Comparison of ENCODE assay signal across 26 cellular contexts in genomic region chr2:65267008-65267407, GRCh38. TPM values are rescaled to one million over a fixed set of nuclear protein-coding genes. Genes with fewer than 3 reads are reported as not detected.
A peak's percentile ranks its signal among the peaks of the same experiment; 100 is the strongest.
DNase-seq lines count a peak whose midpoint lies in the region; ATAC-seq, FAIRE-seq and TF ChIP-seq lines count a peak whose summit lies in the region.
"Had no signal": no experiment of that assay in that cellular context is flagged by ENCODE, and none has a peak within 500 bp of the region (broad histone marks: within the 10 kb centered on the region; RNA-seq: fewer than 3 reads in every experiment).

No MANE protein-coding gene starts in this region.

- H3K9me3 ChIP-seq in K562 (replicated peaks; ENCODE audit: control insufficient read depth, insufficient read depth, low read depth, low read length) (no peaks in the 10 kb centered on the region), spleen (no peaks in the 10 kb centered on the region)
- H3K9me3 ChIP-seq: left lung, mucosa of descending colon, thoracic aorta had no signal

- intact Hi-C loops in K562 (cut with micrococcal nuclease) (loop anchor here (5.0 kb wide), 1 partner anchor 115 kb away; no protein-coding TSS in a partner anchor), spleen (cut with DNase I; ENCODE audit: low total_unique reads) (loop anchor here (5.0 to 10.0 kb wide), 2 partner anchors 168 to 305 kb away; partner anchors contain the start of gene SPRED2)

- CTCF ChIA-PET in activated CD8-positive, alpha-beta memory T cell treated with anti-CD3 and anti-CD28 coated beads, Interleukin-2, amount 10 ng/mL, durations not matched to agents 7 days and 5 days (lab: Charles Lee) = no interaction called here
- CTCF ChIA-PET in K562 (lab: Yijun Ruan, JAX; ENCODE audit: low intra/inter-chr PET ratio) = no interaction called here

- peak overlapping the region; percentile 42 for H3K27ac Mint-ChIP-seq in activated CD8-positive, alpha-beta memory T cell treated with anti-CD3 and anti-CD28 coated beads, Interleukin-2, amount 10 ng/mL, durations not matched to agents 7 days and 5 days
- peak overlapping the region; percentile 8 to 17 for H3K27ac Mint-ChIP-seq in natural killer cell treated with Interleukin-12 subunit alpha and Interleukin-12 subunit beta and Interleukin-15 and Interleukin-18, amount 100 ng/mL, for 72 hours
- H3K27ac Mint-ChIP-seq: stimulated activated memory B cell treated with anti-CD40 and anti-IgM and Interleukin-4, amounts not matched to agents 10 μg/mL and 1 μg/mL and 100 μg/mL, for 72 hours had no signal

- H3K36me3 Mint-ChIP-seq in activated CD8-positive, alpha-beta memory T cell treated with anti-CD3 and anti-CD28 coated beads, Interleukin-2, amount 10 ng/mL, durations not matched to agents 7 days and 5 days = peaks cover 52% of the 10 kb centered on the region
- H3K36me3 Mint-ChIP-seq in natural killer cell treated with Interleukin-12 subunit alpha and Interleukin-12 subunit beta and Interleukin-15 and Interleukin-18, amount 100 ng/mL, for 72 hours = peaks cover 33% of the 10 kb centered on the region

- no peaks in the 10 kb centered on the region for H3K9me3 Mint-ChIP-seq in activated CD8-positive, alpha-beta memory T cell treated with anti-CD3 and anti-CD28 coated beads, Interleukin-2, amount 10 ng/mL, durations not matched to agents 7 days and 5 days (ENCODE audit: low read depth)
- no peaks in the 10 kb centered on the region for H3K9me3 Mint-ChIP-seq in natural killer cell treated with Interleukin-12 subunit alpha and Interleukin-12 subunit beta and Interleukin-15 and Interleukin-18, amount 100 ng/mL, for 72 hours
- H3K9me3 Mint-ChIP-seq: CD14-positive monocyte; stimulated activated memory B cell treated with anti-CD40 and anti-IgM and Interleukin-4, amounts not matched to agents 10 μg/mL and 1 μg/mL and 100 μg/mL, for 72 hours had no signal

- POLR2A ChIA-PET in K562 (lab: Yijun Ruan, JAX) = no interaction called here

- no peak overlapping the region for H2AFZ ChIP-seq in K562 (ENCODE audit: low read depth, low read length)

- H3K79me2 ChIP-seq in K562 (ENCODE audit: control insufficient read depth, insufficient read depth, low read length) = 0 out of 3 replicates have a peak, but pooled peaks cover 7% of the 10 kb centered on the region

- H3K4me1 ChIP-seq in K562 (replicated peaks in 1 of 2; ENCODE audit: control insufficient read depth in 2 of 2, insufficient read depth in 2 of 2, low read length in 2 of 2) = no peaks in the 10 kb centered on the region; a peak in 1 of 5 replicates
- peaks cover 0 to 30% (median 7%) of the 10 kb centered on the region in 6 donors for H3K4me1 ChIP-seq in spleen

- in situ Hi-C loops in K562 (cut with MboI) = no loop called here

- H3K4me3 ChIP-seq in K562 = no peak overlapping the region
- no peak overlapping the region for H3K4me3 ChIP-seq in spleen
- H3K4me3 ChIP-seq: dorsolateral prefrontal cortex, left lung, mucosa of descending colon, skin epidermis, thoracic aorta had no signal

- no peak overlapping the region for H3K27ac ChIP-seq in K562 (ENCODE audit: extremely low read depth, low read depth, low read length)
- H3K27ac ChIP-seq in spleen = peak overlapping the region in 1 of 8 donors; percentile 5
- H3K27ac ChIP-seq: dorsolateral prefrontal cortex, left lung, skin epidermis, thoracic aorta, VCaP had no signal

- peaks cover 82% of the 10 kb centered on the region for H3K36me3 ChIP-seq in K562 (ENCODE audit: control insufficient read depth, insufficient read depth, low read length)
- peaks cover 0 to 100% (median 72%) of the 10 kb centered on the region in 6 donors for H3K36me3 ChIP-seq in spleen

- no peak for ATAC-seq in activated CD8-positive, alpha-beta memory T cell treated with anti-CD3 and anti-CD28 coated beads, Interleukin-2, amount 10 ng/mL, durations not matched to agents 7 days and 5 days
- ATAC-seq in K562 = no peak
- ATAC-seq in natural killer cell treated with Interleukin-12 subunit alpha and Interleukin-12 subunit beta and Interleukin-15 and Interleukin-18, amount 100 ng/mL, for 72 hours = no peak
- ATAC-seq: left lung; mucosa of descending colon; stimulated activated memory B cell treated with anti-CD40 and anti-IgM and Interleukin-4, amounts not matched to agents 10 μg/mL and 1 μg/mL and 100 μg/mL, for 72 hours had no signal

- no peak overlapping the region for H3K4me3 Mint-ChIP-seq in activated CD8-positive, alpha-beta memory T cell treated with anti-CD3 and anti-CD28 coated beads, Interleukin-2, amount 10 ng/mL, durations not matched to agents 7 days and 5 days
- H3K4me3 Mint-ChIP-seq in natural killer cell treated with Interleukin-12 subunit alpha and Interleukin-12 subunit beta and Interleukin-15 and Interleukin-18, amount 100 ng/mL, for 72 hours = no peak overlapping the region
- H3K4me3 Mint-ChIP-seq: CD14-positive monocyte; stimulated activated memory B cell treated with anti-CD40 and anti-IgM and Interleukin-4, amounts not matched to agents 10 μg/mL and 1 μg/mL and 100 μg/mL, for 72 hours had no signal

- no TSS peak for BruUV-seq in K562 (replicated peaks; lab: Mats Ljungman, UMichigan)

- TF ChIP-seq EP300 in Ishikawa (IDR thresholded peaks at IDR 0.05; ENCODE audit: borderline replicate concordance) (no peak), K562 (IDR thresholded peaks at IDR 0.05; ENCODE audit: low read length) (no peak)

- no peak overlapping the region for H3K4me2 ChIP-seq in K562 (ENCODE audit: insufficient read depth, low read length)

- no peaks in the 10 kb centered on the region for H3K9me1 ChIP-seq in K562 (ENCODE audit: control insufficient read depth, insufficient read depth, low read length)

- DNase-seq in activated CD8-positive, alpha-beta memory T cell treated with anti-CD3 and anti-CD28 coated beads, Interleukin-2, amount 10 ng/mL, durations not matched to agents 7 days and 5 days = no peak
- DNase-seq in activated CD8-positive, alpha-beta memory T cell treated with anti-CD3 and anti-CD28 coated beads for 24 hours = no peak
- DNase-seq in K562 (ENCODE audit: extremely low read depth in 1 of 4, low spot score in 3 of 4) = no peak
- no peak for DNase-seq in natural killer cell treated with Interleukin-12 subunit alpha and Interleukin-12 subunit beta and Interleukin-15 and Interleukin-18, amount 100 ng/mL, for 72 hours (ENCODE audit: low spot score)
- DNase-seq in UCSD-AML1 (lab: John Stamatoyannopoulos, UW; ENCODE audit: unreplicated experiment) = no peak
- DNase-seq in spleen = no peak
- DNase-seq in kidney glomerular epithelial cell (lab: John Stamatoyannopoulos, UW) = no peak
- DNase-seq: activated CD4-positive, alpha-beta T cell treated with anti-CD3 and anti-CD28 coated beads, Interleukin-2, amount 50 U/mL, for 1 hour; activated naive CD4-positive, alpha-beta T cell; anterior cingulate cortex; DMS 273 treated with DMSO at 0.1 percent for 48 hours; dorsolateral prefrontal cortex; left lung; MM.1S; mucosa of descending colon; NCI-H146; NCI-H526; stimulated activated CD4-positive, alpha-beta T cell treated with anti-CD3 and anti-CD28 coated beads, Interleukin-2, amount 100 ng/mL, for 24 hours had no signal

- no peaks in the 10 kb centered on the region; the same call in 1 of the 2 replicates for H4K20me1 ChIP-seq in K562 (replicated peaks; ENCODE audit: control insufficient read depth, insufficient read depth, low read length)

- no peaks in the 10 kb centered on the region for H3K4me1 Mint-ChIP-seq in activated CD8-positive, alpha-beta memory T cell treated with anti-CD3 and anti-CD28 coated beads, Interleukin-2, amount 10 ng/mL, durations not matched to agents 7 days and 5 days
- peaks cover 12 to 25% of the 10 kb centered on the region in 2 donors for H3K4me1 Mint-ChIP-seq in natural killer cell treated with Interleukin-12 subunit alpha and Interleukin-12 subunit beta and Interleukin-15 and Interleukin-18, amount 100 ng/mL, for 72 hours (ENCODE audit: low read depth in 2 of 2)
- H3K4me1 Mint-ChIP-seq: CD14-positive monocyte had no signal

- no peaks in the 10 kb centered on the region for H3K27me3 Mint-ChIP-seq in activated CD8-positive, alpha-beta memory T cell treated with anti-CD3 and anti-CD28 coated beads, Interleukin-2, amount 10 ng/mL, durations not matched to agents 7 days and 5 days
- no peaks in the 10 kb centered on the region for H3K27me3 Mint-ChIP-seq in natural killer cell treated with Interleukin-12 subunit alpha and Interleukin-12 subunit beta and Interleukin-15 and Interleukin-18, amount 100 ng/mL, for 72 hours
- H3K27me3 Mint-ChIP-seq: stimulated activated memory B cell treated with anti-CD40 and anti-IgM and Interleukin-4, amounts not matched to agents 10 μg/mL and 1 μg/mL and 100 μg/mL, for 72 hours had no signal

- no peak for FAIRE-seq in K562 (lab: Jason Lieb, UNC)
- FAIRE-seq: G401.6, H54 had no signal

- TF ChIP-seq CTCF in K562 (IDR thresholded peaks at IDR 0.05 in 2 of 3, conservative IDR thresholded peaks at IDR 0.05 in 1 of 3; ENCODE audit: insufficient read depth in 2 of 3, low read depth in 1 of 3, low read length in 3 of 3) (no peak), spleen (IDR thresholded peaks at IDR 0.05 in 8 of 11, conservative IDR thresholded peaks at IDR 0.05 in 3 of 11) (no peak)

- H3K27me3 ChIP-seq in K562 (ENCODE audit: control insufficient read depth in 2 of 2, insufficient read depth in 2 of 2, low read length in 2 of 2) = no peaks in the 10 kb centered on the region
- H3K27me3 ChIP-seq in spleen (replicated peaks in 1 of 7) = no peaks in the 10 kb centered on the region
- H3K27me3 ChIP-seq: dorsolateral prefrontal cortex, left lung had no signal

- 100% methylated on average over 1 of the region's 1 CpG for WGBS in K562 (ENCODE audit: insufficient coverage, low coverage, missing lambda C conversion rate)
- 89 to 100% (median 98%) methylated on average over 1 of the region's 1 CpG for WGBS in spleen, 5 donors

- no peak overlapping the region for H3K9ac ChIP-seq in K562 (ENCODE audit: insufficient read depth in 1 of 2, low read depth in 2 of 2, low read length in 2 of 2)

- TF ChIP-seq RAD21 in Ishikawa (IDR thresholded peaks at IDR 0.05; ENCODE audit: low read depth) (no peak), K562 (CRISPR knock-in tag; conservative IDR thresholded peaks at IDR 0.05 in 1 of 2, IDR thresholded peaks at IDR 0.05 in 1 of 2) (no peak)

- TF ChIP-seq POLR2A in K562 (conservative IDR thresholded peaks at IDR 0.05) (no peak), spleen (IDR thresholded peaks at IDR 0.05) (no peak)

RNA-seq across cellular contexts. Expression of gene ACTR2, which starts 39.4 kb away (rescaled TPM):
- total RNA-seq in activated CD8-positive, alpha-beta memory T cell treated with anti-CD3 and anti-CD28 coated beads, Interleukin-2, amount 10 ng/mL, durations not matched to agents 7 days and 5 days = 100 to 1,000 TPM; 367 to 502 TPM
- 19.1 and 38.4 TPM in 2 replicates for total RNA-seq in K562 (2011; cell fraction: chromatin; rRNA removed; ENCODE audit: low replicate concordance)
- 12.6 and 16.7 TPM in 2 replicates for total RNA-seq in K562 (2011; cell fraction: nucleolus; rRNA removed)
- 26.9 and 40.4 TPM in 2 replicates for total RNA-seq in K562 (2011; cell fraction: nucleoplasm; rRNA removed)
- 56.3 and 65.8 TPM in 2 replicates for total RNA-seq in K562 (2014; rRNA removed)
- total RNA-seq in K562 (2014; rRNA removed; fragmentation: Illumina TruSeq; extraction: Trizol) = 98.5 and 124 TPM in 2 replicates
- total RNA-seq in K562 (2015; rRNA removed; fragmentation: Illumina TruSeq; extraction: Trizol) = 96.3 and 108 TPM in 2 replicates
- total RNA-seq in K562 (2021) = 215 and 239 TPM in 2 replicates
- polyA plus RNA-seq in K562 (2011; rRNA removed) = 127 and 179 TPM in 2 replicates
- 27.6 and 80.2 TPM in 2 replicates for polyA plus RNA-seq in K562 (2011; cell fraction: cytosol; rRNA removed)
- 12.3 and 25.4 TPM in 2 replicates for polyA plus RNA-seq in K562 (2011; cell fraction: nucleus; rRNA removed)
- polyA plus RNA-seq in K562 (2012) = 219 and 224 TPM in 2 replicates
- 183 and 192 TPM in 2 replicates for polyA plus RNA-seq in K562 (2014; fragmentation: Illumina TruSeq; extraction: Trizol)
- polyA plus RNA-seq in K562 (2014; fragmentation: Nextera tagmentation; extraction: Ambion mirVana) = 10 to 100 TPM; 47.3 to 57.3 TPM
- 118 and 122 TPM in 2 replicates for polyA plus RNA-seq in K562 (2014; rRNA removed)
- 156 and 194 TPM in 2 replicates for polyA minus RNA-seq in K562 (2011; rRNA and poly(A)+ RNA removed)
- 86.4 and 105 TPM in 2 replicates for polyA minus RNA-seq in K562 (2011; cell fraction: cytosol; rRNA and poly(A)+ RNA removed)
- polyA minus RNA-seq in K562 (2011; cell fraction: nucleus; rRNA and poly(A)+ RNA removed) = 7.8 and 20.1 TPM in 2 replicates
- total RNA-seq in natural killer cell treated with Interleukin-12 subunit alpha and Interleukin-12 subunit beta and Interleukin-15 and Interleukin-18, amount 100 ng/mL, for 72 hours = 100 to 1,000 TPM; 227 to 491 TPM
- 100 to 1,000 TPM; 172 to 348 (median 338) TPM for total RNA-seq in spleen
- polyA plus RNA-seq in spleen = 100 to 1,000 TPM; 106 to 146 (median 130) TPM
